1 cellular context compared by ENCODE assay signal in the genomic region with DNA sequence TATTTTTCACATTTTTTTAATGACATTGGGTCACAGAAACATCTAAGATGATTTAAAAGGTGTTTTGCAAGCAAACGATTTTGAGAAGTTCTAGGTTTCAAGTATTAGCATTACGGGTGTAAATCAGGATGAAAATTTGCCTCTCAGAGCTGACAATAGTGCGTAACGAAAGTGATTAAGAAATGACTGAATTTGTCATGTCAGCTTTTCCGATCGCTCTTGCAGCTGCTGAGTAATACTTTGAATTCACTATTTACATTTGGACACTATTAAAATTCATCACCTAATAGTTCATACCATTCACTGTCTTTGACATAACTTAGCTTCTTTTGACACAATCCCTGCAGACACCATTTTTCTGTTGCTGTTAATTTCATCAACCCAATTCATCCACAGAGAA.
TF ChIP-seq lines count a peak whose summit lies in the region.

No MANE protein-coding gene starts in this region.

TF ChIP-seq in HepG2, 621 proteins besides CTCF, POLR2A, EP300 and RAD21 (continued from another document):
- peak; percentile 96 for TF ChIP-seq MAFF (IDR thresholded peaks at IDR 0.05; ENCODE audit: low read depth, low read length)
- TF ChIP-seq HNRNPL (IDR thresholded peaks at IDR 0.05; ENCODE audit: low read depth, low read length): no peak
- peak; percentile 92 to 97 for TF ChIP-seq MAFK (conservative IDR thresholded peaks at IDR 0.05 in 1 of 2, IDR thresholded peaks at IDR 0.05 in 1 of 2; ENCODE audit: low read length in 2 of 2)
- TF ChIP-seq ZBTB20 (CRISPR knock-in tag; IDR thresholded peaks at IDR 0.05; ENCODE audit: borderline replicate concordance, low read depth): no peak
